Comparison of ENCODE assay signal across 1 cellular context in the genomic region with DNA sequence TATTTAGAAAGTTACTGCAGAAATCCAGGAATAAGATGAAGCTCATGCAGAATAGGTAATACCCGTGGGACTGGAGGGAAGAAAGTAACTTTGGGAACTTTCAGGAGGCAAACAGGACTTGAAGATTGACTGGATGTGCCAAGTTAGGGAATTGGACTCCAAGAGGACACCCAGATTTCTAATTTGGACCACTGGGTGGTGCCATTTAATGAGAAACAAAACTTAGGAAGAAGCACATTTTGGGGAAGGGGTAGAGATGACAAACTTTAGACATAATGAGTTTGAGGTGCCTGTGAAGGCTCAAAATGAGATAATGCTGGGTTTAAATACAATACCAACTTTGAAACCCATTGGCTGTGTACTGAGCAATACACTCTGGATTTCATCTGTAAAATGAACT.
TF ChIP-seq lines count a peak whose summit lies in the region.

No MANE protein-coding gene starts in this region.

TF ChIP-seq in HepG2, 621 proteins besides CTCF, POLR2A, EP300 and RAD21:
- no peak for TF ChIP-seq MATR3 (CRISPR knock-in tag; IDR thresholded peaks at IDR 0.05)
- TF ChIP-seq HOXA7 (CRISPR knock-in tag; IDR thresholded peaks at IDR 0.05): no peak
- TF ChIP-seq NFYB (CRISPR knock-in tag; IDR thresholded peaks at IDR 0.05): no peak
- TF ChIP-seq, protein P1, sequence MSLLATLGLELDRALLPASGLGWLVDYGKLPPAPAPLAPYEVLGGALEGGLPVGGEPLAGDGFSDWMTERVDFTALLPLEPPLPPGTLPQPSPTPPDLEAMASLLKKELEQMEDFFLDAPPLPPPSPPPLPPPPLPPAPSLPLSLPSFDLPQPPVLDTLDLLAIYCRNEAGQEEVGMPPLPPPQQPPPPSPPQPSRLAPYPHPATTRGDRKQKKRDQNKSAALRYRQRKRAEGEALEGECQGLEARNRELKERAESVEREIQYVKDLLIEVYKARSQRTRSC (CRISPR knock-in tag; IDR thresholded peaks at IDR 0.05; ENCODE audit: low read depth): no peak
- no peak for TF ChIP-seq NFYC (CRISPR knock-in tag; IDR thresholded peaks at IDR 0.05)
- TF ChIP-seq STAG1 (CRISPR knock-in tag; IDR thresholded peaks at IDR 0.05): peak; percentile 57
TF ChIP-seq in HepG2: peak in this region for 1.
